ENCODE assay signal across 15 cellular contexts in genomic region chr16:2756288-2757015, GRCh38. TPM values are rescaled to one million over a fixed set of nuclear protein-coding genes. Genes with fewer than 3 reads are reported as not detected.
DNase-seq lines count a peak whose midpoint lies in the region; ATAC-seq and TF ChIP-seq lines count a peak whose summit lies in the region.
"Had no signal": no experiment of that assay in that cellular context is flagged by ENCODE, and none has a peak within 500 bp of the region (broad histone marks: within the 10 kb centered on the region; RNA-seq: fewer than 3 reads in every experiment).

No MANE protein-coding gene starts in this region.

- H3K4me2 ChIP-seq in Loucy (ENCODE audit: low read depth, low read length, poor library complexity, severe bottlenecking): peak overlapping the region; percentile 98

- H3K27me3 ChIP-seq in Loucy (ENCODE audit: insufficient read depth, low read length, poor library complexity, severe bottlenecking) (no peaks in the 10 kb centered on the region), gastrocnemius medialis (no peaks in the 10 kb centered on the region)
- H3K27me3 ChIP-seq: breast epithelium, sigmoid colon, tibial artery had no signal

- peak overlapping the region; percentile 97 for H3K4me3 ChIP-seq in Loucy (ENCODE audit: low read length, poor library complexity, severe bottlenecking)
- peak overlapping the region; percentile 83 to 96 (median 88) for H3K4me3 ChIP-seq in gastrocnemius medialis

- no peak for TF ChIP-seq POLR2A in gastrocnemius medialis (IDR thresholded peaks at IDR 0.05)

- peaks cover 88% of the 10 kb centered on the region for H3K36me3 Mint-ChIP-seq in activated CD4-positive, alpha-beta memory T cell treated with anti-CD3 and anti-CD28 coated beads, Interleukin-2, amount 10 ng/mL, durations not matched to agents 7 days and 5 days (ENCODE audit: low read depth)
- H3K36me3 Mint-ChIP-seq in activated CD4-positive, alpha-beta memory T cell treated with anti-CD3 and anti-CD28 coated beads for 36 hours: peaks cover 81% of the 10 kb centered on the region
- peaks cover 60% of the 10 kb centered on the region for H3K36me3 Mint-ChIP-seq in endothelial cell (ENCODE audit: low read depth, unreplicated experiment)

- H2AFZ ChIP-seq in Loucy (ENCODE audit: low read length): no peak overlapping the region

- no peaks in the 10 kb centered on the region for H3K27me3 Mint-ChIP-seq in activated CD4-positive, alpha-beta memory T cell treated with anti-CD3 and anti-CD28 coated beads, Interleukin-2, amount 10 ng/mL, durations not matched to agents 7 days and 5 days
- no peaks in the 10 kb centered on the region for H3K27me3 Mint-ChIP-seq in activated CD4-positive, alpha-beta memory T cell treated with anti-CD3 and anti-CD28 coated beads for 36 hours
- H3K27me3 Mint-ChIP-seq in endothelial cell (ENCODE audit: unreplicated experiment): peaks cover 19% of the 10 kb centered on the region

- H3K79me2 ChIP-seq in Loucy (ENCODE audit: insufficient read depth, low read length): peaks cover 87% of the 10 kb centered on the region

- H3K4me1 Mint-ChIP-seq in activated CD4-positive, alpha-beta memory T cell treated with anti-CD3 and anti-CD28 coated beads, Interleukin-2, amount 10 ng/mL, durations not matched to agents 7 days and 5 days: peaks cover 56% of the 10 kb centered on the region
- peaks cover 51% of the 10 kb centered on the region for H3K4me1 Mint-ChIP-seq in activated CD4-positive, alpha-beta memory T cell treated with anti-CD3 and anti-CD28 coated beads for 36 hours (ENCODE audit: low read depth)
- H3K4me1 Mint-ChIP-seq in endothelial cell (ENCODE audit: unreplicated experiment): peaks cover 36% of the 10 kb centered on the region

- no peaks in the 10 kb centered on the region for H3K9me3 Mint-ChIP-seq in activated CD4-positive, alpha-beta memory T cell treated with anti-CD3 and anti-CD28 coated beads, Interleukin-2, amount 10 ng/mL, durations not matched to agents 7 days and 5 days
- no peaks in the 10 kb centered on the region for H3K9me3 Mint-ChIP-seq in activated CD4-positive, alpha-beta memory T cell treated with anti-CD3 and anti-CD28 coated beads for 36 hours
- no peaks in the 10 kb centered on the region for H3K9me3 Mint-ChIP-seq in endothelial cell (ENCODE audit: unreplicated experiment)

- no peaks in the 10 kb centered on the region for H3F3A ChIP-seq in Loucy (ENCODE audit: low read depth)

- TF ChIP-seq CTCF in Loucy (conservative IDR thresholded peaks at IDR 0.05; ENCODE audit: low read length) (no peak), endothelial cell (IDR thresholded peaks at IDR 0.05; ENCODE audit: unreplicated experiment) (no peak), gastrocnemius medialis (IDR thresholded peaks at IDR 0.05 in 4 of 5, conservative IDR thresholded peaks at IDR 0.05 in 1 of 5) (no peak)

- ATAC-seq in gastrocnemius medialis (no peak), HG02678 (IDR thresholded peaks at IDR 0.05; ENCODE audit: unreplicated experiment) (no peak), GM21381 (IDR thresholded peaks at IDR 0.05; ENCODE audit: unreplicated experiment) (no peak)

- H3K27ac ChIP-seq in gastrocnemius medialis: peak overlapping the region; percentile 90 to 100 (median 97)
- H3K27ac ChIP-seq: breast epithelium, epithelial cell of prostate, sigmoid colon, tibial artery had no signal

- no peaks in the 10 kb centered on the region for H3K9me3 ChIP-seq in Loucy (ENCODE audit: insufficient read depth, low read depth, low read length)
- H3K9me3 ChIP-seq in gastrocnemius medialis: no peaks in the 10 kb centered on the region
- H3K9me3 ChIP-seq: breast epithelium, sigmoid colon, tibial artery had no signal

- no peak overlapping the region for H3K4me3 Mint-ChIP-seq in activated CD4-positive, alpha-beta memory T cell treated with anti-CD3 and anti-CD28 coated beads, Interleukin-2, amount 10 ng/mL, durations not matched to agents 7 days and 5 days
- H3K4me3 Mint-ChIP-seq in activated CD4-positive, alpha-beta memory T cell treated with anti-CD3 and anti-CD28 coated beads for 36 hours: no peak overlapping the region
- peak overlapping the region; percentile 85 for H3K4me3 Mint-ChIP-seq in endothelial cell (ENCODE audit: unreplicated experiment)

- no peaks in the 10 kb centered on the region for H3K9me2 ChIP-seq in Loucy (replicated peaks; ENCODE audit: low read depth, low read length)

- no peak overlapping the region for H3K9ac ChIP-seq in Loucy (ENCODE audit: low read depth, low read length, poor library complexity, severe bottlenecking)

- intact Hi-C loops in activated CD4-positive, alpha-beta memory T cell treated with anti-CD3 and anti-CD28 coated beads for 36 hours (cut with micrococcal nuclease): no loop called here
- intact Hi-C loops in gastrocnemius medialis (cut with DNase I; ENCODE audit: low total_unique reads): loop anchor here (10.0 kb wide), 1 partner anchor 62 kb away; no protein-coding TSS in a partner anchor

- peak overlapping the region; percentile 4 for H3K27ac Mint-ChIP-seq in activated CD4-positive, alpha-beta memory T cell treated with anti-CD3 and anti-CD28 coated beads, Interleukin-2, amount 10 ng/mL, durations not matched to agents 7 days and 5 days
- H3K27ac Mint-ChIP-seq in activated CD4-positive, alpha-beta memory T cell treated with anti-CD3 and anti-CD28 coated beads for 36 hours: no peak overlapping the region
- peak overlapping the region; percentile 45 for H3K27ac Mint-ChIP-seq in endothelial cell (ENCODE audit: unreplicated experiment)

- DNase-seq in activated CD4-positive, alpha-beta memory T cell treated with anti-CD3 and anti-CD28 coated beads, Interleukin-2, amount 10 ng/mL, durations not matched to agents 7 days and 5 days: no peak
- no peak for DNase-seq in activated CD4-positive, alpha-beta memory T cell treated with anti-CD3 and anti-CD28 coated beads for 36 hours
- DNase-seq in endothelial cell (ENCODE audit: low spot score): no peak
- no peak for DNase-seq in gastrocnemius medialis
- no peak for DNase-seq in DMS79 (lab: John Stamatoyannopoulos, UW)
- DNase-seq: ACHN, NCI-H226, sigmoid colon, T-helper 9 cell, tibial artery had no signal

- H4K20me1 ChIP-seq in Loucy (ENCODE audit: insufficient read depth, low read length, poor library complexity, severe bottlenecking): peaks cover 80% of the 10 kb centered on the region

- H3K36me3 ChIP-seq in Loucy (ENCODE audit: insufficient read depth, low read length) (peaks cover 46% of the 10 kb centered on the region; the same call in 1 of the 2 replicates), gastrocnemius medialis (peaks cover 10 to 41% of the 10 kb centered on the region in 2 donors)

- CTCF ChIA-PET in activated CD4-positive, alpha-beta memory T cell treated with anti-CD3 and anti-CD28 coated beads, Interleukin-2, amount 10 ng/mL, durations not matched to agents 7 days and 5 days (lab: Charles Lee): no interaction called here
- CTCF ChIA-PET in activated CD4-positive, alpha-beta memory T cell treated with anti-CD3 and anti-CD28 coated beads for 36 hours (lab: Charles Lee): interaction anchor here (1.0 to 1.5 kb wide), 2 partner anchors 15 to 111 kb away, joined by 3 to 4 read pairs; no protein-coding TSS in a partner anchor

- peaks cover 16% of the 10 kb centered on the region for H3K4me1 ChIP-seq in Loucy (ENCODE audit: insufficient read depth, low read length, poor library complexity, severe bottlenecking)
- peaks cover 37 to 40% of the 10 kb centered on the region in 2 donors for H3K4me1 ChIP-seq in gastrocnemius medialis

- in situ Hi-C loops in gastrocnemius medialis (cut with MboI; ENCODE audit: low sequenced_read_pairs in 4 of 4): no loop called here

- POLR2A ChIA-PET in activated CD4-positive, alpha-beta memory T cell treated with anti-CD3 and anti-CD28 coated beads, Interleukin-2, amount 10 ng/mL, durations not matched to agents 7 days and 5 days (lab: Charles Lee): interaction anchor here (1.4 to 1.6 kb wide), 2 partner anchors 20 to 74 kb away, joined by 3 to 5 read pairs; partner anchors contain the start of gene KCTD5
- POLR2A ChIA-PET in activated CD4-positive, alpha-beta memory T cell treated with anti-CD3 and anti-CD28 coated beads for 36 hours (lab: Charles Lee): no interaction called here

RNA-seq across cellular contexts. Expression of gene SRRM2, which starts 4.0 kb away (rescaled TPM):
- total RNA-seq in activated CD4-positive, alpha-beta memory T cell treated with anti-CD3 and anti-CD28 coated beads, Interleukin-2, amount 10 ng/mL, durations not matched to agents 7 days and 5 days: 100 to 1,000 TPM; 520 to 539 TPM
- total RNA-seq in activated CD4-positive, alpha-beta memory T cell treated with anti-CD3 and anti-CD28 coated beads for 36 hours: 100 to 1,000 TPM; 483 to 526 TPM
- 456 TPM for total RNA-seq in endothelial cell (ENCODE audit: unreplicated experiment)
- 100 to 1,000 TPM; 151 to 205 (median 164) TPM for total RNA-seq in gastrocnemius medialis

RNA-seq across cellular contexts. Expression of gene ELOB, which starts 20.6 kb away (rescaled TPM):
- total RNA-seq in activated CD4-positive, alpha-beta memory T cell treated with anti-CD3 and anti-CD28 coated beads, Interleukin-2, amount 10 ng/mL, durations not matched to agents 7 days and 5 days: 100 to 1,000 TPM; 141 to 150 TPM
- 100 to 1,000 TPM; 165 to 175 TPM for total RNA-seq in activated CD4-positive, alpha-beta memory T cell treated with anti-CD3 and anti-CD28 coated beads for 36 hours
- total RNA-seq in endothelial cell (ENCODE audit: unreplicated experiment): 195 TPM
- 100 to 1,000 TPM; 216 to 970 (median 375) TPM for total RNA-seq in gastrocnemius medialis

RNA-seq across cellular contexts. Expression of gene PRSS33, which starts 30.9 kb away (rescaled TPM):
- not detected for total RNA-seq in activated CD4-positive, alpha-beta memory T cell treated with anti-CD3 and anti-CD28 coated beads, Interleukin-2, amount 10 ng/mL, durations not matched to agents 7 days and 5 days
- not detected for total RNA-seq in activated CD4-positive, alpha-beta memory T cell treated with anti-CD3 and anti-CD28 coated beads for 36 hours
- total RNA-seq in endothelial cell (ENCODE audit: unreplicated experiment): not detected
- not detected for total RNA-seq in gastrocnemius medialis
- total RNA-seq: breast epithelium, sigmoid colon had no signal

RNA-seq across cellular contexts. Expression of gene PRSS27, which starts 36.4 kb away (rescaled TPM):
- total RNA-seq in activated CD4-positive, alpha-beta memory T cell treated with anti-CD3 and anti-CD28 coated beads, Interleukin-2, amount 10 ng/mL, durations not matched to agents 7 days and 5 days: 1 to 10 TPM; 1.6 to 1.8 TPM
- total RNA-seq in activated CD4-positive, alpha-beta memory T cell treated with anti-CD3 and anti-CD28 coated beads for 36 hours: 1 to 10 TPM; 1.6 to 2.4 TPM
- total RNA-seq in endothelial cell (ENCODE audit: unreplicated experiment): 0.90 TPM
- total RNA-seq in gastrocnemius medialis: under 1 TPM in 2 of 4 donors, not detected in 2; 0.49 to 0.55 TPM

RNA-seq across cellular contexts. Expression of gene PRSS41, which starts 41.8 kb away (rescaled TPM):
- not detected for total RNA-seq in activated CD4-positive, alpha-beta memory T cell treated with anti-CD3 and anti-CD28 coated beads, Interleukin-2, amount 10 ng/mL, durations not matched to agents 7 days and 5 days
- total RNA-seq in activated CD4-positive, alpha-beta memory T cell treated with anti-CD3 and anti-CD28 coated beads for 36 hours: not detected
- total RNA-seq in endothelial cell (ENCODE audit: unreplicated experiment) (not detected), gastrocnemius medialis (not detected)
- total RNA-seq: breast epithelium, sigmoid colon had no signal
